9 cellular contexts compared by ENCODE assay signal in the genomic region with DNA sequence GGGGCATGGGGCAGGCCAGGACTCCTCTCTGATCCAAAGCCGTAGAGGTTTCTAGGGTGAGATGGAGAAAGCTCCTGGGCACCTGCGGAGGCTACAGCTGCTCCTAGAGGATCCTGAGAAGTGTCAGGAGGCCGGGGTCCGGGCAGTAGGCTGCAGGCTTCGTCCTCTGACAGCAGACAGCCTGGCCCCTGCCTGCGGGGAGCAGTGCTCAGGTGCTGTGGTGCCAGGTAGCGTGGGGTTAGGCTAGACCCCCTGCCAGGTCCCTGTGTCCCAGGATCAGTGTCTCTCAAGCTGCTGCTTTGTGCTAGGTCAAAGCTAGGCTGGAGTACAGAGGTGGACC. TPM values are rescaled to one million over a fixed set of nuclear protein-coding genes. Genes with fewer than 3 reads are reported as not detected.
DNase-seq lines count a peak whose midpoint lies in the region; ATAC-seq and TF ChIP-seq lines count a peak whose summit lies in the region.
"Had no signal": no experiment of that assay in that cellular context is flagged by ENCODE, and none has a peak within 500 bp of the region (broad histone marks: within the 10 kb centered on the region; RNA-seq: fewer than 3 reads in every experiment).

No MANE protein-coding gene starts in this region.

- H3K4me3 Mint-ChIP-seq in activated CD4-positive, alpha-beta memory T cell treated with anti-CD3 and anti-CD28 coated beads, Interleukin-2, amount 10 ng/mL, durations not matched to agents 7 days and 5 days: peak overlapping the region; percentile 98
- no peak overlapping the region for H3K4me3 Mint-ChIP-seq in activated CD4-positive, alpha-beta memory T cell treated with anti-CD3 and anti-CD28 coated beads for 36 hours
- H3K4me3 Mint-ChIP-seq in activated B cell treated with CpG ODN at 0.5 μM for 24 hours: peak overlapping the region; percentile 87
- peak overlapping the region; percentile 93 to 96 for H3K4me3 Mint-ChIP-seq in stimulated activated naive CD8-positive, alpha-beta T cell treated with anti-CD3 and anti-CD28 coated beads, Interleukin-15, amount 100 ng/mL, for 72 hours

- DNase-seq in activated CD4-positive, alpha-beta memory T cell treated with anti-CD3 and anti-CD28 coated beads, Interleukin-2, amount 10 ng/mL, durations not matched to agents 7 days and 5 days: no peak
- no peak for DNase-seq in activated CD4-positive, alpha-beta memory T cell treated with anti-CD3 and anti-CD28 coated beads for 36 hours
- DNase-seq in activated B cell treated with CpG ODN at 0.5 μM for 24 hours (no peak), foreskin fibroblast (no peak), left lobe of liver (ENCODE audit: low spot score) (no peak), SK-N-DZ (ENCODE audit: low spot score) (no peak)
- no peak for DNase-seq in stimulated activated naive CD8-positive, alpha-beta T cell treated with anti-CD3 and anti-CD28 coated beads, Interleukin-15, amount 100 ng/mL, for 72 hours

- no peak overlapping the region for H3K27ac Mint-ChIP-seq in activated CD4-positive, alpha-beta memory T cell treated with anti-CD3 and anti-CD28 coated beads, Interleukin-2, amount 10 ng/mL, durations not matched to agents 7 days and 5 days
- H3K27ac Mint-ChIP-seq in activated CD4-positive, alpha-beta memory T cell treated with anti-CD3 and anti-CD28 coated beads for 36 hours: no peak overlapping the region
- H3K27ac Mint-ChIP-seq in activated B cell treated with CpG ODN at 0.5 μM for 24 hours: no peak overlapping the region
- peak overlapping the region in 1 of 2 donors; percentile 12 for H3K27ac Mint-ChIP-seq in stimulated activated naive CD8-positive, alpha-beta T cell treated with anti-CD3 and anti-CD28 coated beads, Interleukin-15, amount 100 ng/mL, for 72 hours

- H3K27me3 Mint-ChIP-seq in activated CD4-positive, alpha-beta memory T cell treated with anti-CD3 and anti-CD28 coated beads, Interleukin-2, amount 10 ng/mL, durations not matched to agents 7 days and 5 days: no peaks in the 10 kb centered on the region
- no peaks in the 10 kb centered on the region for H3K27me3 Mint-ChIP-seq in activated CD4-positive, alpha-beta memory T cell treated with anti-CD3 and anti-CD28 coated beads for 36 hours
- H3K27me3 Mint-ChIP-seq in activated B cell treated with CpG ODN at 0.5 μM for 24 hours: no peaks in the 10 kb centered on the region
- no peaks in the 10 kb centered on the region for H3K27me3 Mint-ChIP-seq in stimulated activated naive CD8-positive, alpha-beta T cell treated with anti-CD3 and anti-CD28 coated beads, Interleukin-15, amount 100 ng/mL, for 72 hours
- H3K27me3 Mint-ChIP-seq: progenitor cell of endocrine pancreas had no signal

- intact Hi-C loops in activated CD4-positive, alpha-beta memory T cell treated with anti-CD3 and anti-CD28 coated beads for 36 hours (cut with micrococcal nuclease): loop anchor here (5.0 kb wide), 1 partner anchor 162 kb away; a partner anchor contains a TSS
- intact Hi-C loops in activated B cell treated with CpG ODN at 0.5 μM for 24 hours (cut with micrococcal nuclease): loop anchor here (5.0 kb wide), 1 partner anchor 432 kb away; no protein-coding TSS in a partner anchor

- TF ChIP-seq CTCF in activated B cell treated with CpG ODN at 0.5 μM for 24 hours (IDR thresholded peaks at IDR 0.05) (no peak), foreskin fibroblast (IDR thresholded peaks at IDR 0.05; ENCODE audit: low read depth, low read length) (no peak)

- no peaks in the 10 kb centered on the region for H3K9me3 Mint-ChIP-seq in activated CD4-positive, alpha-beta memory T cell treated with anti-CD3 and anti-CD28 coated beads, Interleukin-2, amount 10 ng/mL, durations not matched to agents 7 days and 5 days
- no peaks in the 10 kb centered on the region for H3K9me3 Mint-ChIP-seq in activated CD4-positive, alpha-beta memory T cell treated with anti-CD3 and anti-CD28 coated beads for 36 hours
- no peaks in the 10 kb centered on the region for H3K9me3 Mint-ChIP-seq in activated B cell treated with CpG ODN at 0.5 μM for 24 hours
- no peaks in the 10 kb centered on the region for H3K9me3 Mint-ChIP-seq in stimulated activated naive CD8-positive, alpha-beta T cell treated with anti-CD3 and anti-CD28 coated beads, Interleukin-15, amount 100 ng/mL, for 72 hours

- CTCF ChIA-PET in activated CD4-positive, alpha-beta memory T cell treated with anti-CD3 and anti-CD28 coated beads, Interleukin-2, amount 10 ng/mL, durations not matched to agents 7 days and 5 days (lab: Charles Lee): interaction anchor here (1.4 to 1.6 kb wide), 2 partner anchors 8 to 69 kb away, joined by 3 to 16 read pairs; a partner anchor contains a TSS
- CTCF ChIA-PET in activated CD4-positive, alpha-beta memory T cell treated with anti-CD3 and anti-CD28 coated beads for 36 hours (lab: Charles Lee): interaction anchor here (1.0 to 4.8 kb wide), 2 partner anchors 9 to 155 kb away, joined by 4 to 42 read pairs; a partner anchor contains a TSS
- CTCF ChIA-PET in activated B cell treated with CpG ODN at 0.5 μM for 24 hours (lab: Charles Lee): interaction anchor here (3.3 kb wide), 1 partner anchor 8 kb away, joined by 15 read pairs; a partner anchor contains a TSS

- POLR2A ChIA-PET in activated CD4-positive, alpha-beta memory T cell treated with anti-CD3 and anti-CD28 coated beads, Interleukin-2, amount 10 ng/mL, durations not matched to agents 7 days and 5 days (lab: Charles Lee): interaction anchor here (0.8 to 7.2 kb wide), 4 partner anchors 9 to 190 kb away, joined by 3 to 101 read pairs (median 25); a partner anchor contains a TSS
- POLR2A ChIA-PET in activated CD4-positive, alpha-beta memory T cell treated with anti-CD3 and anti-CD28 coated beads for 36 hours (lab: Charles Lee): interaction anchor here (1.0 kb wide), 1 partner anchor 8 kb away, joined by 8 read pairs; a partner anchor contains a TSS
- POLR2A ChIA-PET in activated B cell treated with CpG ODN at 0.5 μM for 24 hours (lab: Charles Lee): interaction anchor here (1.1 to 5.6 kb wide), 2 partner anchors 8 to 67 kb away, joined by 6 to 88 read pairs; a partner anchor contains a TSS

- peaks cover 16% of the 10 kb centered on the region for H3K4me1 Mint-ChIP-seq in activated CD4-positive, alpha-beta memory T cell treated with anti-CD3 and anti-CD28 coated beads, Interleukin-2, amount 10 ng/mL, durations not matched to agents 7 days and 5 days
- peaks cover 6% of the 10 kb centered on the region for H3K4me1 Mint-ChIP-seq in activated CD4-positive, alpha-beta memory T cell treated with anti-CD3 and anti-CD28 coated beads for 36 hours (ENCODE audit: low read depth)
- H3K4me1 Mint-ChIP-seq in activated B cell treated with CpG ODN at 0.5 μM for 24 hours: peaks cover 24% of the 10 kb centered on the region
- H3K4me1 Mint-ChIP-seq in stimulated activated naive CD8-positive, alpha-beta T cell treated with anti-CD3 and anti-CD28 coated beads, Interleukin-15, amount 100 ng/mL, for 72 hours: peaks cover 33% of the 10 kb centered on the region

- peaks cover 16% of the 10 kb centered on the region for H3K36me3 Mint-ChIP-seq in activated CD4-positive, alpha-beta memory T cell treated with anti-CD3 and anti-CD28 coated beads, Interleukin-2, amount 10 ng/mL, durations not matched to agents 7 days and 5 days (ENCODE audit: low read depth)
- peaks cover 15% of the 10 kb centered on the region for H3K36me3 Mint-ChIP-seq in activated CD4-positive, alpha-beta memory T cell treated with anti-CD3 and anti-CD28 coated beads for 36 hours
- peaks cover 21% of the 10 kb centered on the region for H3K36me3 Mint-ChIP-seq in activated B cell treated with CpG ODN at 0.5 μM for 24 hours (ENCODE audit: low read depth)

- H3K4me3 ChIP-seq in foreskin fibroblast (ENCODE audit: low read depth in 1 of 2, low read length in 2 of 2): peak overlapping the region; percentile 62 to 75

- ATAC-seq in activated B cell treated with CpG ODN at 0.5 μM for 24 hours (ENCODE audit: low read depth) (no peak), HG03457 (IDR thresholded peaks at IDR 0.05; ENCODE audit: unreplicated experiment) (no peak), left lobe of liver (no peak)
- no peak for ATAC-seq in stimulated activated naive CD8-positive, alpha-beta T cell treated with anti-CD3 and anti-CD28 coated beads, Interleukin-15, amount 100 ng/mL, for 72 hours

RNA-seq across cellular contexts. Expression of a gene that starts 1.5 kb away (rescaled TPM):
- total RNA-seq in activated CD4-positive, alpha-beta memory T cell treated with anti-CD3 and anti-CD28 coated beads, Interleukin-2, amount 10 ng/mL, durations not matched to agents 7 days and 5 days: 10 to 100 TPM; 94.9 to 98.3 TPM
- 100 to 1,000 TPM; 151 to 152 TPM for total RNA-seq in activated CD4-positive, alpha-beta memory T cell treated with anti-CD3 and anti-CD28 coated beads for 36 hours
- total RNA-seq in activated B cell treated with CpG ODN at 0.5 μM for 24 hours (60.9 and 65.1 TPM in 2 replicates), left lobe of liver (61.4 TPM)
- polyA plus RNA-seq in SK-N-DZ (2014; cell fraction: cytosol; rRNA removed): 234 and 238 TPM in 2 replicates
- 196 and 239 TPM in 2 replicates for polyA plus RNA-seq in SK-N-DZ (2014; cell fraction: nucleus; rRNA removed)

RNA-seq across cellular contexts. Expression of a gene that starts 1.8 kb away (rescaled TPM):
- total RNA-seq in activated CD4-positive, alpha-beta memory T cell treated with anti-CD3 and anti-CD28 coated beads, Interleukin-2, amount 10 ng/mL, durations not matched to agents 7 days and 5 days: 10 to 100 TPM; 23.5 to 24.7 TPM
- 10 to 100 TPM; 11.9 to 15.3 TPM for total RNA-seq in activated CD4-positive, alpha-beta memory T cell treated with anti-CD3 and anti-CD28 coated beads for 36 hours
- total RNA-seq in activated B cell treated with CpG ODN at 0.5 μM for 24 hours: 37.1 and 49.9 TPM in 2 replicates
- total RNA-seq in left lobe of liver: 6.8 TPM
- polyA plus RNA-seq in SK-N-DZ (2014; cell fraction: cytosol; rRNA removed): 4.1 and 5.9 TPM in 2 replicates
- 52.8 and 117 TPM in 2 replicates for polyA plus RNA-seq in SK-N-DZ (2014; cell fraction: nucleus; rRNA removed)

RNA-seq across cellular contexts. Expression of a gene that starts 3.1 kb away (rescaled TPM):
- 10 to 100 TPM; 48.0 to 52.0 TPM for total RNA-seq in activated CD4-positive, alpha-beta memory T cell treated with anti-CD3 and anti-CD28 coated beads, Interleukin-2, amount 10 ng/mL, durations not matched to agents 7 days and 5 days
- 10 to 100 TPM; 53.0 to 53.1 TPM for total RNA-seq in activated CD4-positive, alpha-beta memory T cell treated with anti-CD3 and anti-CD28 coated beads for 36 hours
- total RNA-seq in activated B cell treated with CpG ODN at 0.5 μM for 24 hours (54.1 and 57.8 TPM in 2 replicates), left lobe of liver (30.9 TPM)
- 45.6 and 67.6 TPM in 2 replicates for polyA plus RNA-seq in SK-N-DZ (2014; cell fraction: cytosol; rRNA removed)
- 257 and 274 TPM in 2 replicates for polyA plus RNA-seq in SK-N-DZ (2014; cell fraction: nucleus; rRNA removed)

RNA-seq across cellular contexts. Expression of a gene that starts 7.9 kb away (rescaled TPM):
- total RNA-seq in activated CD4-positive, alpha-beta memory T cell treated with anti-CD3 and anti-CD28 coated beads, Interleukin-2, amount 10 ng/mL, durations not matched to agents 7 days and 5 days: 10 to 100 TPM; 46.4 to 47.7 TPM
- 10 to 100 TPM; 21.2 to 21.8 TPM for total RNA-seq in activated CD4-positive, alpha-beta memory T cell treated with anti-CD3 and anti-CD28 coated beads for 36 hours
- total RNA-seq in activated B cell treated with CpG ODN at 0.5 μM for 24 hours (36.4 and 40.3 TPM in 2 replicates), left lobe of liver (49.1 TPM)
- 82.2 and 92.1 TPM in 2 replicates for polyA plus RNA-seq in SK-N-DZ (2014; cell fraction: cytosol; rRNA removed)
- polyA plus RNA-seq in SK-N-DZ (2014; cell fraction: nucleus; rRNA removed): 322 and 438 TPM in 2 replicates

RNA-seq across cellular contexts. Expression of a gene that starts 8.3 kb away (rescaled TPM):
- total RNA-seq in activated CD4-positive, alpha-beta memory T cell treated with anti-CD3 and anti-CD28 coated beads, Interleukin-2, amount 10 ng/mL, durations not matched to agents 7 days and 5 days: 10 to 100 TPM; 40.8 to 43.5 TPM
- total RNA-seq in activated CD4-positive, alpha-beta memory T cell treated with anti-CD3 and anti-CD28 coated beads for 36 hours: 10 to 100 TPM; 45.9 to 48.0 TPM
- 53.7 and 54.2 TPM in 2 replicates for total RNA-seq in activated B cell treated with CpG ODN at 0.5 μM for 24 hours
- 37.9 TPM for total RNA-seq in left lobe of liver
- polyA plus RNA-seq in SK-N-DZ (2014; cell fraction: cytosol; rRNA removed): 302 and 363 TPM in 2 replicates
- 364 and 474 TPM in 2 replicates for polyA plus RNA-seq in SK-N-DZ (2014; cell fraction: nucleus; rRNA removed)
